ENCODE assay signal across 8 cellular contexts in genomic region chr19:42121666-42122069, GRCh38. TPM values are rescaled to one million over a fixed set of nuclear protein-coding genes. Genes with fewer than 3 reads are reported as not detected.
DNase-seq lines count a peak whose midpoint lies in the region; ATAC-seq, FAIRE-seq and TF ChIP-seq lines count a peak whose summit lies in the region.

No MANE protein-coding gene starts in this region.

- 20 to 57% (median 41%) methylated on average over 7 to 8 of the region's 8 CpGs for WGBS in small intestine, 3 donors

- H3K4me1 ChIP-seq in PC-9 (replicated peaks; ENCODE audit: insufficient read depth) = peaks cover 21% of the 10 kb centered on the region
- H3K4me1 ChIP-seq in small intestine (ENCODE audit: control insufficient read depth in 2 of 2, insufficient read depth in 1 of 2, low read depth in 1 of 2, low read length in 1 of 2) = peaks cover 0 to 4% of the 10 kb centered on the region in 2 donors

- H3K9me3 ChIP-seq in PC-9 (ENCODE audit: insufficient read depth, low read depth) = no peaks in the 10 kb centered on the region
- H3K9me3 ChIP-seq in small intestine (ENCODE audit: control insufficient read depth, low read depth) = no peaks in the 10 kb centered on the region

- CTCF ChIA-PET in PC-9 (lab: Charles Lee) = no interaction called here

- no peaks in the 10 kb centered on the region for H4K20me1 ChIP-seq in PC-9 (ENCODE audit: insufficient read depth)

- ATAC-seq in left ventricle myocardium superior (peak; percentile 72), GM21515 (IDR thresholded peaks at IDR 0.05; ENCODE audit: unreplicated experiment) (no peak), HG03025 (IDR thresholded peaks at IDR 0.05; ENCODE audit: low FRiP score, unreplicated experiment) (no peak)

- H3F3A ChIP-seq in PC-9 (ENCODE audit: insufficient read depth, low read depth) = 0 out of 2 replicates have a peak, but pooled peaks cover 4% of the 10 kb centered on the region

- no peak overlapping the region for H2AFZ ChIP-seq in PC-9

- H3K9me2 ChIP-seq in PC-9 (ENCODE audit: insufficient read depth) = no peaks in the 10 kb centered on the region

- TF ChIP-seq CTCF in GM13976 (IDR thresholded peaks at IDR 0.05; ENCODE audit: borderline replicate concordance, control extremely low read depth, extremely low read depth, insufficient read depth, missing control alignments) = no peak
- no peak for TF ChIP-seq CTCF in PC-9 (conservative IDR thresholded peaks at IDR 0.05)

- POLR2A ChIA-PET in PC-9 (lab: Charles Lee; ENCODE audit: unreplicated experiment) = no interaction called here

- in situ Hi-C loops in GM13976 (cut with MboI; ENCODE audit: low sequenced_read_pairs, unreplicated experiment) = no loop called here

- FAIRE-seq in small intestine (lab: Jason Lieb, UNC) = no peak

- H3K79me2 ChIP-seq in PC-9 (ENCODE audit: low read depth) = no peaks in the 10 kb centered on the region

- no TSS peak for BruUV-seq in PC-9 (replicated peaks; lab: Mats Ljungman, UMichigan)

- H3K27ac ChIP-seq in PC-9 (no peak overlapping the region), small intestine (ENCODE audit: low read depth in 1 of 2, low read length in 1 of 2) (peak overlapping the region in 1 of 2 donors; percentile 59)

- peak overlapping the region; percentile 35 for H3K4me2 ChIP-seq in PC-9

- DNase-seq in GM13976 (ENCODE audit: low spot score) (peak; percentile 84), PC-9 (peak; percentile 34 to 40), left ventricle myocardium superior (peak; percentile 55), small intestine (no peak)
- DNase-seq in activated T-helper 1 cell treated with anti-CD3 and anti-CD28 coated beads, Interleukin-2, amount 50 U/mL, for 16 hours (ENCODE audit: low read depth in 1 of 2, low spot score in 1 of 2) = peak; percentile 60 to 70
- peak; percentile 65 to 73 (median 72) for DNase-seq in stimulated activated CD4-positive, alpha-beta T cell treated with anti-CD3 and anti-CD28 coated beads, TNF-alpha, amount 100 ng/mL, for 1 hour (ENCODE audit: low read depth in 3 of 3, low spot score in 1 of 3)

- H3K36me3 ChIP-seq in PC-9 (ENCODE audit: low read depth) (no peaks in the 10 kb centered on the region), small intestine (ENCODE audit: control insufficient read depth in 2 of 2, insufficient read depth in 2 of 2, low read length in 2 of 2) (no peaks in the 10 kb centered on the region)

- H3K4me3 ChIP-seq in PC-9 (no peak overlapping the region), small intestine (ENCODE audit: low read depth in 1 of 2, low read length in 2 of 2) (no peak overlapping the region)

- intact Hi-C loops in PC-9 (cut with micrococcal nuclease; ENCODE audit: unreplicated experiment) (no loop called here), left ventricle myocardium superior (cut with micrococcal nuclease) (no loop called here)

- H3K27me3 ChIP-seq in PC-9 (ENCODE audit: insufficient read depth, low read depth) (no peaks in the 10 kb centered on the region), small intestine (ENCODE audit: control insufficient read depth in 2 of 2, insufficient read depth in 2 of 2, low read length in 2 of 2) (no peaks in the 10 kb centered on the region)

RNA-seq across cellular contexts. Expression of gene POU2F2, which starts 10.6 kb away (rescaled TPM):
- 2.9 and 3.5 TPM in 2 replicates for total RNA-seq in PC-9 (2021)
- total RNA-seq in left ventricle myocardium superior = 1.8 TPM
- polyA plus RNA-seq in small intestine = 1 to 10 TPM in 2 of 3 donors, under 1 TPM in 1; 0.45 to 2.1 (median 1.6) TPM

RNA-seq across cellular contexts. Expression of gene ZNF574, which starts 45.7 kb away (rescaled TPM):
- total RNA-seq in PC-9 (2021) (19.4 and 21.6 TPM in 2 replicates), left ventricle myocardium superior (10.2 TPM)
- 1 to 10 TPM; 4.5 to 8.4 (median 6.5) TPM for polyA plus RNA-seq in small intestine

RNA-seq across cellular contexts. Expression of gene GRIK5, which starts 51.7 kb away (rescaled TPM):
- 0.96 and 1.1 TPM in 2 replicates for total RNA-seq in PC-9 (2021)
- 5.4 TPM for total RNA-seq in left ventricle myocardium superior
- 1 to 10 TPM in 1 of 3 donors, under 1 TPM in 1, not detected in 1; 0.27 to 1.6 TPM for polyA plus RNA-seq in small intestine
